13 cellular contexts compared by ENCODE assay signal in the genomic region with DNA sequence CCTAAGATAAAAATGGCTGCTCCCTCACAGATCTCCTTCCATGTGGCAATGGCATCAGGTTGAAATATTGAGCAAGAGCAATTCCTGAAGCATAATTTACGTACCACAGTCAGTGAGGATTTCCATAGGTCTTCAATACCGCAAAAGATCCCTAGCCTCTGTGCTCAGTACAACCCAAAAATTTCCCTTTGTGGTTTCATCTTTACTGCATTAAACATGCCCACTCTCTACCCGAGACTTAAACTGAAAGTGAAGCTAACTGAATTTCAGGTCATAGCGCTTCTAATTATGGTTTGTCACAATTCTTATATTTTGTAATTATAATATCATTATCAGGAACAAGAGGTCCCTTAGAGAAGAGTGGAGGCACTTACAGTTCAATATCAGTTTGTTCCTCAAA.
DNase-seq lines count a peak whose midpoint lies in the region; ATAC-seq, FAIRE-seq and TF ChIP-seq lines count a peak whose summit lies in the region.
"Had no signal": no experiment of that assay in that cellular context is flagged by ENCODE, and none has a peak within 500 bp of the region (broad histone marks: within the 10 kb centered on the region; RNA-seq: fewer than 3 reads in every experiment).

No MANE protein-coding gene starts in this region.

- no peak overlapping the region for H2BK12ac ChIP-seq in H1 (ENCODE audit: low read depth, low read length)

- H3K4me3 Mint-ChIP-seq in activated CD8-positive, alpha-beta T cell treated with anti-CD3 and anti-CD28 coated beads for 36 hours, result no peak overlapping the region
- H3K4me3 Mint-ChIP-seq: activated naive CD4-positive, alpha-beta T cell treated with anti-CD3 and anti-CD28 coated beads, Interleukin-2, amount 50 U/mL, for 24 hours had no signal

- H4K91ac ChIP-seq in H1 (replicated peaks; ENCODE audit: insufficient read length, low read length), result no peak overlapping the region

- no peak overlapping the region for H3K23ac ChIP-seq in H1 (ENCODE audit: insufficient read length)

- no peaks in the 10 kb centered on the region for H3K27me3 Mint-ChIP-seq in activated CD8-positive, alpha-beta T cell treated with anti-CD3 and anti-CD28 coated beads for 36 hours
- H3K27me3 Mint-ChIP-seq: activated naive CD4-positive, alpha-beta T cell treated with anti-CD3 and anti-CD28 coated beads, Interleukin-2, amount 50 U/mL, for 24 hours had no signal

- no peaks in the 10 kb centered on the region for H3K79me1 ChIP-seq in H1 (ENCODE audit: low read depth, low read length)

- DNase-seq in H1 (ENCODE audit: low read depth in 1 of 2, low spot score in 2 of 2) (no peak), NCI-H2227 treated with DMSO at 0.1 percent for 48 hours (lab: John Stamatoyannopoulos, UW) (no peak), NCI-H2227 (lab: John Stamatoyannopoulos, UW; ENCODE audit: unreplicated experiment) (no peak), NCI-H774 (lab: John Stamatoyannopoulos, UW) (no peak)
- DNase-seq in activated CD8-positive, alpha-beta T cell treated with anti-CD3 and anti-CD28 coated beads for 36 hours, result no peak
- DNase-seq: glutamatergic neuron, NCI-H1092 treated with DMSO at 0.1 percent for 48 hours had no signal

- no peak overlapping the region for H3K4me3 ChIP-seq in H1 (ENCODE audit: extremely low read depth in 1 of 4, insufficient read depth in 2 of 4, low read depth in 3 of 4, low read length in 4 of 4)
- H3K4me3 ChIP-seq: right atrium auricular region had no signal

- H3K27me3 ChIP-seq in H1 (replicated peaks in 1 of 4; ENCODE audit: control insufficient read depth in 3 of 4, extremely low read depth in 1 of 4, insufficient read depth in 3 of 4, low read length in 3 of 4), result no peaks in the 10 kb centered on the region
- H3K27me3 ChIP-seq: right atrium auricular region had no signal

- H3K23me2 ChIP-seq in H1 (ENCODE audit: low read depth, low read length), result no peaks in the 10 kb centered on the region

- H3K79me2 ChIP-seq in H1 (ENCODE audit: control insufficient read depth in 1 of 2, insufficient read depth in 2 of 2, low read length in 2 of 2), result no peaks in the 10 kb centered on the region

- H3K9me3 Mint-ChIP-seq in activated CD8-positive, alpha-beta T cell treated with anti-CD3 and anti-CD28 coated beads for 36 hours, result peaks cover 7% of the 10 kb centered on the region

- H3K4ac ChIP-seq in H1 (replicated peaks; ENCODE audit: insufficient read length, low read depth, low read length), result no peak overlapping the region

- no peaks in the 10 kb centered on the region for H4K20me1 ChIP-seq in H1 (replicated peaks in 1 of 2; ENCODE audit: control insufficient read depth in 1 of 2, insufficient read depth in 2 of 2, low read length in 2 of 2)

- TF ChIP-seq POLR2A in H1 (IDR thresholded peaks at IDR 0.05; ENCODE audit: control extremely low read depth in 1 of 2, low read depth in 2 of 2, low read length in 2 of 2), result no peak

- no peak overlapping the region for H2BK20ac ChIP-seq in H1 (ENCODE audit: low read length)

- H3K56ac ChIP-seq in H1 (replicated peaks; ENCODE audit: insufficient read length, low read depth, low read length), result no peak overlapping the region

- H2BK5ac ChIP-seq in H1 (ENCODE audit: low read depth, low read length), result no peak overlapping the region

- H3K4me2 ChIP-seq in H1 (ENCODE audit: insufficient read depth in 1 of 2, low read depth in 2 of 2, low read length in 2 of 2), result no peak overlapping the region

- TF ChIP-seq RAD21 in H1 (IDR thresholded peaks at IDR 0.05 in 1 of 2, conservative IDR thresholded peaks at IDR 0.05 in 1 of 2; ENCODE audit: low read depth in 2 of 2, low read length in 2 of 2), result no peak

- H2AK5ac ChIP-seq in H1 (ENCODE audit: low read depth, low read length), result no peak overlapping the region

- H2BK15ac ChIP-seq in H1 (ENCODE audit: low read length), result no peak overlapping the region

- POLR2A ChIA-PET in H1 (lab: Charles Lee; ENCODE audit: partially characterized antibody), result no interaction called here
- POLR2A ChIA-PET in activated CD8-positive, alpha-beta T cell treated with anti-CD3 and anti-CD28 coated beads for 36 hours (lab: Charles Lee), result no interaction called here

- FAIRE-seq in H1 (lab: Jason Lieb, UNC), result no peak

- H3K27ac Mint-ChIP-seq in activated CD8-positive, alpha-beta T cell treated with anti-CD3 and anti-CD28 coated beads for 36 hours, result no peak overlapping the region
- H3K27ac Mint-ChIP-seq: activated naive CD4-positive, alpha-beta T cell treated with anti-CD3 and anti-CD28 coated beads, Interleukin-2, amount 50 U/mL, for 24 hours had no signal

- no peak for TF ChIP-seq EP300 in H1 (IDR thresholded peaks at IDR 0.05; ENCODE audit: borderline replicate concordance in 1 of 2, low read depth in 2 of 2, low read length in 2 of 2)

- CTCF ChIA-PET in H1 (lab: Charles Lee; ENCODE audit: partially characterized antibody), result interaction anchor here (1.2 to 1.9 kb wide), 2 partner anchors 9 to 14 kb away, joined by 3 to 4 read pairs; no protein-coding TSS in a partner anchor
- CTCF ChIA-PET in activated CD8-positive, alpha-beta T cell treated with anti-CD3 and anti-CD28 coated beads for 36 hours (lab: Charles Lee), result interaction anchor here (0.6 kb wide), 1 partner anchor 114 kb away, joined by 4 read pairs; no protein-coding TSS in a partner anchor

- no peak overlapping the region for H4K5ac ChIP-seq in H1 (ENCODE audit: insufficient read length, low read depth, low read length)

- H4K8ac ChIP-seq in H1 (ENCODE audit: extremely low read depth, insufficient read depth, low read length), result no peak overlapping the region

- H3K9me3 ChIP-seq in H1 (ENCODE audit: insufficient read depth in 2 of 2, low read depth in 1 of 2, low read length in 1 of 2), result no peaks in the 10 kb centered on the region
- H3K9me3 ChIP-seq: right atrium auricular region had no signal

- peak overlapping the region; percentile 62; the same call in 1 of the 2 replicates for H2AFZ ChIP-seq in H1 (ENCODE audit: low read length)

- peak; percentile 77 for ATAC-seq in GM18873 (IDR thresholded peaks at IDR 0.05; ENCODE audit: low FRiP score, unreplicated experiment)
- peak; percentile 83 for ATAC-seq in GM21723 (IDR thresholded peaks at IDR 0.05; ENCODE audit: unreplicated experiment)
- peak; percentile 62 for ATAC-seq in HG03159 (IDR thresholded peaks at IDR 0.05; ENCODE audit: unreplicated experiment)
- no peak for ATAC-seq in activated CD8-positive, alpha-beta T cell treated with anti-CD3 and anti-CD28 coated beads for 36 hours
- ATAC-seq: Panc1 had no signal

- no peak overlapping the region for H3K27ac ChIP-seq in H1 (ENCODE audit: low read depth, low read length)
- H3K27ac ChIP-seq: right atrium auricular region had no signal

- no peak overlapping the region for H3K18ac ChIP-seq in H1 (ENCODE audit: extremely low read depth, low read length)

- H2BK120ac ChIP-seq in H1 (replicated peaks; ENCODE audit: low read depth, low read length), result no peak overlapping the region

- intact Hi-C loops in activated CD8-positive, alpha-beta T cell treated with anti-CD3 and anti-CD28 coated beads for 36 hours (cut with micrococcal nuclease), result no loop called here

- 92% methylated on average over 4 of the region's 4 CpGs; no CpG with 5 or more reads in 1 of the 2 experiments for WGBS in H1 (ENCODE audit: extremely low coverage in 1 of 2, insufficient coverage in 1 of 2, insufficient read length in 1 of 2, insufficient replicate concordance in 2 of 2, low coverage in 1 of 2, low lambda C conversion rate in 2 of 2, missing lambda C conversion rate in 1 of 2), 2 experiments

- H3K36me3 Mint-ChIP-seq in activated CD8-positive, alpha-beta T cell treated with anti-CD3 and anti-CD28 coated beads for 36 hours (ENCODE audit: low read depth), result no peaks in the 10 kb centered on the region
- H3K36me3 Mint-ChIP-seq: activated naive CD4-positive, alpha-beta T cell treated with anti-CD3 and anti-CD28 coated beads, Interleukin-2, amount 50 U/mL, for 24 hours had no signal

- H3K14ac ChIP-seq in H1 (ENCODE audit: insufficient read length), result no peak overlapping the region

- no peaks in the 10 kb centered on the region for H3K4me1 Mint-ChIP-seq in activated CD8-positive, alpha-beta T cell treated with anti-CD3 and anti-CD28 coated beads for 36 hours (ENCODE audit: low read depth)
- H3K4me1 Mint-ChIP-seq: activated naive CD4-positive, alpha-beta T cell treated with anti-CD3 and anti-CD28 coated beads, Interleukin-2, amount 50 U/mL, for 24 hours had no signal

- H3K9ac ChIP-seq in H1 (replicated peaks in 1 of 4; ENCODE audit: extremely low read depth in 1 of 4, low read depth in 3 of 4, low read length in 3 of 4), result no peak overlapping the region

- no peak for TF ChIP-seq CTCF in H1 (IDR thresholded peaks at IDR 0.05; ENCODE audit: control extremely low read depth in 1 of 3, insufficient read depth in 1 of 3, low read depth in 1 of 3, low read length in 3 of 3)
- no peak for TF ChIP-seq CTCF in activated CD8-positive, alpha-beta T cell treated with anti-CD3 and anti-CD28 coated beads for 36 hours (IDR thresholded peaks at IDR 0.05)

- H3K4me1 ChIP-seq in H1 (replicated peaks in 1 of 4; ENCODE audit: control insufficient read depth in 3 of 4, insufficient read depth in 4 of 4, low read length in 3 of 4), result no peaks in the 10 kb centered on the region
- H3K4me1 ChIP-seq: right atrium auricular region had no signal

- no peaks in the 10 kb centered on the region for H3K36me3 ChIP-seq in H1 (ENCODE audit: control insufficient read depth in 2 of 4, insufficient read depth in 4 of 4, low read length in 3 of 4)
- H3K36me3 ChIP-seq: right atrium auricular region had no signal

TF ChIP-seq in H1, 55 proteins besides CTCF, POLR2A, EP300 and RAD21:
- TF ChIP-seq SIN3A (conservative IDR thresholded peaks at IDR 0.05 in 1 of 2, IDR thresholded peaks at IDR 0.05 in 1 of 2; ENCODE audit: low read depth in 1 of 2, low read length in 2 of 2) (no peak), POLR2AphosphoS5 (IDR thresholded peaks at IDR 0.05; ENCODE audit: low read depth, low read length) (no peak), TBP (IDR thresholded peaks at IDR 0.05; ENCODE audit: low read depth, low read length) (no peak), CHD2 (IDR thresholded peaks at IDR 0.05; ENCODE audit: low read length) (no peak), NRF1 (IDR thresholded peaks at IDR 0.05; ENCODE audit: low read depth, low read length) (no peak), NANOG (IDR thresholded peaks at IDR 0.05; ENCODE audit: insufficient read depth, low read depth, low read length, poor library complexity, severe bottlenecking) (no peak), MAX (IDR thresholded peaks at IDR 0.05) (no peak), RNF2 (IDR thresholded peaks at IDR 0.05; ENCODE audit: borderline replicate concordance, low read depth, low read length, missing control alignments, poor library complexity, severe bottlenecking) (no peak)
